Comparison of ENCODE assay signal across 1 cellular context in genomic region chr7:81150951-81151361, GRCh38.
TF ChIP-seq lines count a peak whose summit lies in the region.

No MANE protein-coding gene starts in this region.

TF ChIP-seq in H1, 55 proteins besides CTCF, POLR2A, EP300 and RAD21:
- no peak for TF ChIP-seq POU5F1 (IDR thresholded peaks at IDR 0.05; ENCODE audit: low read depth, low read length)
- no peak for TF ChIP-seq RNF2 (IDR thresholded peaks at IDR 0.05; ENCODE audit: borderline replicate concordance, low read depth, low read length, missing control alignments, poor library complexity, severe bottlenecking)
- TF ChIP-seq CHD2 (IDR thresholded peaks at IDR 0.05; ENCODE audit: low read length), result no peak
- no peak for TF ChIP-seq HDAC6 (IDR thresholded peaks at IDR 0.05; ENCODE audit: low read depth, low read length)
- TF ChIP-seq NRF1 (IDR thresholded peaks at IDR 0.05; ENCODE audit: low read depth, low read length), result no peak
- TF ChIP-seq GABPA (IDR thresholded peaks at IDR 0.05; ENCODE audit: borderline replicate concordance, insufficient read depth, low read length), result no peak
- TF ChIP-seq KDM5A (IDR thresholded peaks at IDR 0.05; ENCODE audit: low read length), result no peak
- TF ChIP-seq SUZ12 (IDR thresholded peaks at IDR 0.05; ENCODE audit: low read length), result no peak
- TF ChIP-seq SRF (IDR thresholded peaks at IDR 0.05; ENCODE audit: low read depth, low read length), result no peak
- no peak for TF ChIP-seq CBX5 (IDR thresholded peaks at IDR 0.05; ENCODE audit: low read depth, low read length)
- TF ChIP-seq ATF2 (IDR thresholded peaks at IDR 0.05; ENCODE audit: low read length), result no peak
- TF ChIP-seq ATF3 (IDR thresholded peaks at IDR 0.05; ENCODE audit: insufficient read depth, low read depth, low read length), result no peak
- TF ChIP-seq MAFK (IDR thresholded peaks at IDR 0.05; ENCODE audit: low read depth, low read length), result no peak
- no peak for TF ChIP-seq ZNF274 (IDR thresholded peaks at IDR 0.05; ENCODE audit: borderline replicate concordance, extremely low read depth, low read length)
- no peak for TF ChIP-seq KDM1A (IDR thresholded peaks at IDR 0.05; ENCODE audit: borderline replicate concordance, low read length)
- TF ChIP-seq MAX (IDR thresholded peaks at IDR 0.05), result no peak
- TF ChIP-seq CBX8 (IDR thresholded peaks at IDR 0.05; ENCODE audit: borderline replicate concordance, low read depth, low read length), result no peak
TF ChIP-seq in H1: peak in this region for 0.
